9 cellular contexts compared by ENCODE assay signal in genomic region chr3:38479431-38480092, GRCh38. TPM values are rescaled to one million over a fixed set of nuclear protein-coding genes. Genes with fewer than 3 reads are reported as not detected.
DNase-seq lines count a peak whose midpoint lies in the region; ATAC-seq and TF ChIP-seq lines count a peak whose summit lies in the region.
"Had no signal": no experiment of that assay in that cellular context is flagged by ENCODE, and none has a peak within 500 bp of the region (broad histone marks: within the 10 kb centered on the region; RNA-seq: fewer than 3 reads in every experiment).

No MANE protein-coding gene starts in this region.

- no peak overlapping the region for H3K27ac Mint-ChIP-seq in activated T-cell treated with anti-CD3 and anti-CD28 coated beads, Interleukin-2, amount 50 U/mL, for 72 hours
- H3K27ac Mint-ChIP-seq: dendritic cell treated with granulocyte-macrophage colony-stimulating factor and Interleukin-4, amounts not matched to agents 40 ng/mL and 50 ng/mL, for 4 days had no signal

- peak; percentile 45 for DNase-seq in NCI-H2196 (lab: John Stamatoyannopoulos, UW; ENCODE audit: unreplicated experiment)
- no peak for DNase-seq in NCI-H2196 treated with DMSO at 0.1 percent for 48 hours (lab: John Stamatoyannopoulos, UW; ENCODE audit: unreplicated experiment)
- peak; percentile 27 for DNase-seq in NOMO-1 treated with DMSO at 0.1 percent for 48 hours (lab: John Stamatoyannopoulos, UW; ENCODE audit: unreplicated experiment)
- DNase-seq in activated T-cell treated with anti-CD3 and anti-CD28 coated beads, Interleukin-2, amount 50 U/mL, for 72 hours = peak; percentile 32 to 51
- peak; percentile 71 for DNase-seq in fibroblast of villous mesenchyme (ENCODE audit: low read depth)
- DNase-seq in occipital lobe (lab: John Stamatoyannopoulos, UW) = peak; percentile 32
- DNase-seq in NCI-H446 treated with DMSO at 0.1 percent for 48 hours (lab: John Stamatoyannopoulos, UW) = no peak

- H3K9me3 Mint-ChIP-seq in activated T-cell treated with anti-CD3 and anti-CD28 coated beads, Interleukin-2, amount 50 U/mL, for 72 hours = no peaks in the 10 kb centered on the region
- H3K9me3 Mint-ChIP-seq: dendritic cell treated with granulocyte-macrophage colony-stimulating factor and Interleukin-4, amounts not matched to agents 40 ng/mL and 50 ng/mL, for 4 days had no signal

- peak; percentile 92 for TF ChIP-seq CTCF in fibroblast of villous mesenchyme (IDR thresholded peaks at IDR 0.05; ENCODE audit: insufficient read depth, low read depth, low read length)

- no peak overlapping the region for H3K4me3 ChIP-seq in fibroblast of villous mesenchyme (ENCODE audit: low read depth, low read length)

- no peaks in the 10 kb centered on the region for H3K4me1 Mint-ChIP-seq in activated T-cell treated with anti-CD3 and anti-CD28 coated beads, Interleukin-2, amount 50 U/mL, for 72 hours (ENCODE audit: low read depth)

- H3K4me3 Mint-ChIP-seq in activated T-cell treated with anti-CD3 and anti-CD28 coated beads, Interleukin-2, amount 50 U/mL, for 72 hours = no peak overlapping the region
- H3K4me3 Mint-ChIP-seq: dendritic cell treated with granulocyte-macrophage colony-stimulating factor and Interleukin-4, amounts not matched to agents 40 ng/mL and 50 ng/mL, for 4 days had no signal

- peak; percentile 61 for ATAC-seq in HG02623 (IDR thresholded peaks at IDR 0.05; ENCODE audit: unreplicated experiment)
- peak; percentile 67 to 70 for ATAC-seq in activated T-cell treated with anti-CD3 and anti-CD28 coated beads, Interleukin-2, amount 50 U/mL, for 72 hours (replicated peaks in 1 of 2)

- no peaks in the 10 kb centered on the region for H3K27me3 Mint-ChIP-seq in activated T-cell treated with anti-CD3 and anti-CD28 coated beads, Interleukin-2, amount 50 U/mL, for 72 hours (ENCODE audit: low read depth)
- H3K27me3 Mint-ChIP-seq: dendritic cell treated with granulocyte-macrophage colony-stimulating factor and Interleukin-4, amounts not matched to agents 40 ng/mL and 50 ng/mL, for 4 days had no signal

- no peaks in the 10 kb centered on the region for H3K36me3 Mint-ChIP-seq in activated T-cell treated with anti-CD3 and anti-CD28 coated beads, Interleukin-2, amount 50 U/mL, for 72 hours (ENCODE audit: insufficient read depth in 2 of 2)

RNA-seq across cellular contexts. Expression of gene EXOG, which starts 16.6 kb away (rescaled TPM):
- 10 to 100 TPM; 25.5 to 32.4 TPM for total RNA-seq in activated T-cell treated with anti-CD3 and anti-CD28 coated beads, Interleukin-2, amount 50 U/mL, for 72 hours
- total RNA-seq in fibroblast of villous mesenchyme = 12.9 and 15.1 TPM in 2 replicates
- 18.9 TPM for total RNA-seq in occipital lobe

RNA-seq across cellular contexts. Expression of gene ACVR2B, which starts 25.9 kb away (rescaled TPM):
- total RNA-seq in activated T-cell treated with anti-CD3 and anti-CD28 coated beads, Interleukin-2, amount 50 U/mL, for 72 hours = 1 to 10 TPM; 8.2 to 9.1 TPM
- total RNA-seq in fibroblast of villous mesenchyme (1.3 and 1.9 TPM in 2 replicates), occipital lobe (42.6 TPM)

Comparison
In these comparisons a context has a peak if more than half of its experiments do, and no peak if none do; other contexts are left out.
1. DNase-seq: peak in NCI-H2196 (single experiment), NOMO-1 treated with DMSO at 0.1 percent for 48 hours (single experiment), activated T-cell treated with anti-CD3 and anti-CD28 coated beads, Interleukin-2, amount 50 U/mL, for 72 hours (2 of 2), fibroblast of villous mesenchyme (single experiment) and occipital lobe (single experiment); none in NCI-H2196 treated with DMSO at 0.1 percent for 48 hours (single experiment) and NCI-H446 treated with DMSO at 0.1 percent for 48 hours (single experiment).